Comparison of ENCODE assay signal across 11 cellular contexts in genomic region chr11:12319734-12320387, GRCh38. TPM values are rescaled to one million over a fixed set of nuclear protein-coding genes. Genes with fewer than 3 reads are reported as not detected.
DNase-seq lines count a peak whose midpoint lies in the region; ATAC-seq and TF ChIP-seq lines count a peak whose summit lies in the region.
"Had no signal": no experiment of that assay in that cellular context is flagged by ENCODE, and none has a peak within 500 bp of the region (broad histone marks: within the 10 kb centered on the region; RNA-seq: fewer than 3 reads in every experiment).

No MANE protein-coding gene starts in this region.

- no peak for TF ChIP-seq CTCF in IMR-90 (conservative IDR thresholded peaks at IDR 0.05; ENCODE audit: low read depth, low read length)
- TF ChIP-seq CTCF in fibroblast of lung (conservative IDR thresholded peaks at IDR 0.05 in 1 of 2, IDR thresholded peaks at IDR 0.05 in 1 of 2; ENCODE audit: low read depth in 1 of 2, low read length in 2 of 2): no peak
- no peak for TF ChIP-seq CTCF in gastrocnemius medialis (IDR thresholded peaks at IDR 0.05 in 4 of 5, conservative IDR thresholded peaks at IDR 0.05 in 1 of 5)
- TF ChIP-seq CTCF in PC-9 (conservative IDR thresholded peaks at IDR 0.05): no peak

- H3F3A ChIP-seq in PC-9 (ENCODE audit: insufficient read depth, low read depth): no peaks in the 10 kb centered on the region

- 0 out of 4 replicates have a peak, but pooled peaks cover 0 to 3% of the 10 kb centered on the region in 2 experiments for H3K79me1 ChIP-seq in IMR-90 (ENCODE audit: low read depth in 1 of 2, low read length in 2 of 2)

- H2BK5ac ChIP-seq in IMR-90 (ENCODE audit: low read depth, low read length, poor library complexity, severe bottlenecking): peak overlapping the region; percentile 29

- H3K4me3 ChIP-seq in BLaER1: no peak overlapping the region
- no peak overlapping the region for H3K4me3 ChIP-seq in IMR-90 (ENCODE audit: insufficient read depth, low read depth, low read length)
- no peak overlapping the region for H3K4me3 ChIP-seq in fibroblast of lung (replicated peaks in 1 of 4; ENCODE audit: control extremely low read depth in 1 of 4, insufficient read depth in 1 of 4, low read depth in 3 of 4, low read length in 4 of 4)
- H3K4me3 ChIP-seq in gastrocnemius medialis: no peak overlapping the region
- H3K4me3 ChIP-seq in PC-9: no peak overlapping the region

- intact Hi-C loops in IMR-90 (cut with micrococcal nuclease) (loop anchor here (1.0 kb wide), 1 partner anchor 32 kb away; no protein-coding TSS in a partner anchor), gastrocnemius medialis (cut with DNase I; ENCODE audit: low total_unique reads) (loop anchor here (10.0 kb wide), 2 partner anchors 925 to 1025 kb away; no protein-coding TSS in a partner anchor), PC-9 (cut with micrococcal nuclease; ENCODE audit: unreplicated experiment) (no loop called here)

- peak overlapping the region; percentile 64 for H3K56ac ChIP-seq in IMR-90 (ENCODE audit: extremely low read depth, insufficient read depth, low read length)

- no peak overlapping the region for H3K27ac ChIP-seq in BLaER1
- H3K27ac ChIP-seq in IMR-90 (ENCODE audit: insufficient read depth, low read length): peak overlapping the region; percentile 96
- H3K27ac ChIP-seq in fibroblast of lung (ENCODE audit: insufficient read depth, low read length): no peak overlapping the region
- no peak overlapping the region for H3K27ac ChIP-seq in gastrocnemius medialis
- no peak overlapping the region for H3K27ac ChIP-seq in PC-9

- H3K9me2 ChIP-seq in PC-9 (ENCODE audit: insufficient read depth): no peaks in the 10 kb centered on the region

- H3K9me1 ChIP-seq in IMR-90 (ENCODE audit: insufficient read depth, low read length): peaks cover 16% of the 10 kb centered on the region

- in situ Hi-C loops in IMR-90 (cut with MboI; ENCODE audit: low sequenced_read_pairs): loop anchor here (10.0 to 25.0 kb wide), 3 partner anchors 565 to 1017 kb away; no protein-coding TSS in a partner anchor
- in situ Hi-C loops in gastrocnemius medialis (cut with MboI; ENCODE audit: low sequenced_read_pairs in 4 of 4): loop anchor here in 2 of 4 donors (10.0 kb wide), 1 partner anchor 575 kb away; no protein-coding TSS in a partner anchor

- H2BK15ac ChIP-seq in IMR-90 (ENCODE audit: low read depth, low read length): 0 out of 3 replicates have a peak overlapping the region, but pooled peaks have one; percentile 11

- H2AK5ac ChIP-seq in IMR-90 (ENCODE audit: low read depth, low read length): peak overlapping the region; percentile 61; the same call in 1 of the 2 replicates

- H3K4me1 ChIP-seq in BLaER1: peaks cover 11% of the 10 kb centered on the region
- peaks cover 23% of the 10 kb centered on the region for H3K4me1 ChIP-seq in IMR-90 (ENCODE audit: control insufficient read depth, insufficient read depth, low read length)
- peaks cover 8% of the 10 kb centered on the region for H3K4me1 ChIP-seq in fibroblast of lung (ENCODE audit: control insufficient read depth, extremely low read depth, insufficient read depth, low read length)
- H3K4me1 ChIP-seq in gastrocnemius medialis: no peaks in the 10 kb centered on the region
- no peaks in the 10 kb centered on the region for H3K4me1 ChIP-seq in PC-9 (replicated peaks; ENCODE audit: insufficient read depth)

- POLR2A ChIA-PET in IMR-90 (lab: Charles Lee; ENCODE audit: unreplicated experiment): interaction anchor here (1.3 to 1.9 kb wide), 2 partner anchors 32 to 35 kb away, joined by 8 to 9 read pairs; no protein-coding TSS in a partner anchor
- POLR2A ChIA-PET in PC-9 (lab: Charles Lee; ENCODE audit: unreplicated experiment): interaction anchor here (0.6 kb wide), 1 partner anchor 123 kb away, joined by 7 read pairs; no protein-coding TSS in a partner anchor

- H3K4ac ChIP-seq in IMR-90 (ENCODE audit: low read depth, low read length): peak overlapping the region; percentile 91

- peak overlapping the region; percentile 81 for H3K14ac ChIP-seq in IMR-90 (replicated peaks; ENCODE audit: low read depth, low read length)

- H3K18ac ChIP-seq in IMR-90 (ENCODE audit: low read depth, low read length): peak overlapping the region; percentile 77

- peak overlapping the region; percentile 94 for H2BK120ac ChIP-seq in IMR-90 (ENCODE audit: low read depth, low read length)

- peak overlapping the region; percentile 46 to 54; a peak in 3 of 4 replicates for H4K8ac ChIP-seq in IMR-90 (ENCODE audit: low read depth in 2 of 2, low read length in 2 of 2)

- H3K9me3 ChIP-seq in BLaER1 (peaks cover 22% of the 10 kb centered on the region), IMR-90 (ENCODE audit: control insufficient read depth, insufficient read depth, low read length) (peaks cover under 1% of the 10 kb centered on the region; the same call in 1 of the 2 replicates), fibroblast of lung (ENCODE audit: control insufficient read depth, insufficient read depth, low read depth, low read length) (no peaks in the 10 kb centered on the region), gastrocnemius medialis (no peaks in the 10 kb centered on the region), PC-9 (ENCODE audit: insufficient read depth, low read depth) (0 out of 2 replicates have a peak, but pooled peaks cover 7% of the 10 kb centered on the region)

- H3K36me3 ChIP-seq in BLaER1: no peaks in the 10 kb centered on the region
- H3K36me3 ChIP-seq in IMR-90 (ENCODE audit: control insufficient read depth, insufficient read depth, low read length): no peaks in the 10 kb centered on the region
- no peaks in the 10 kb centered on the region for H3K36me3 ChIP-seq in fibroblast of lung (ENCODE audit: control insufficient read depth, insufficient read depth, low read length)
- H3K36me3 ChIP-seq in gastrocnemius medialis: no peaks in the 10 kb centered on the region
- no peaks in the 10 kb centered on the region for H3K36me3 ChIP-seq in PC-9 (ENCODE audit: low read depth)

- BruUV-seq in IMR-90 (replicated peaks; lab: Mats Ljungman, UMichigan) (no TSS peak), PC-9 (replicated peaks; lab: Mats Ljungman, UMichigan) (no TSS peak)

- H3K27me3 ChIP-seq in BLaER1 (no peaks in the 10 kb centered on the region), IMR-90 (ENCODE audit: control insufficient read depth, insufficient read depth, low read length) (no peaks in the 10 kb centered on the region), fibroblast of lung (ENCODE audit: control insufficient read depth, insufficient read depth, low read length) (no peaks in the 10 kb centered on the region), gastrocnemius medialis (no peaks in the 10 kb centered on the region), PC-9 (ENCODE audit: insufficient read depth, low read depth) (no peaks in the 10 kb centered on the region)

- H3K79me2 ChIP-seq in fibroblast of lung (ENCODE audit: control insufficient read depth, insufficient read depth, low read length): no peaks in the 10 kb centered on the region
- no peaks in the 10 kb centered on the region for H3K79me2 ChIP-seq in PC-9 (ENCODE audit: low read depth)

- peak overlapping the region; percentile 63 for H2AFZ ChIP-seq in IMR-90 (replicated peaks; ENCODE audit: low read length, poor library complexity)
- H2AFZ ChIP-seq in fibroblast of lung (ENCODE audit: low read length): no peak overlapping the region
- no peak overlapping the region for H2AFZ ChIP-seq in PC-9

- DNase-seq in IMR-90 (peak; percentile 22), NCI-H446 treated with DMSO at 0.1 percent for 48 hours (lab: John Stamatoyannopoulos, UW) (peak; percentile 52), fibroblast of lung (ENCODE audit: low read depth in 2 of 2) (peak in 1 of 2 donors; percentile 5), gastrocnemius medialis (no peak), PC-9 (no peak), NAMALWA (ENCODE audit: low spot score) (no peak), NCI-H2227 treated with DMSO at 0.1 percent for 48 hours (lab: John Stamatoyannopoulos, UW) (no peak)
- DNase-seq: retina; stimulated activated naive CD8-positive, alpha-beta T cell treated with anti-CD3 and anti-CD28 coated beads, Interleukin-15, amount 100 ng/mL, for 72 hours had no signal

- peak overlapping the region; percentile 85 for H3K23ac ChIP-seq in IMR-90 (ENCODE audit: low read depth, low read length)

- H3K9ac ChIP-seq in BLaER1: no peak overlapping the region
- peak overlapping the region; percentile 32 for H3K9ac ChIP-seq in IMR-90 (ENCODE audit: low read depth, low read length)
- H3K9ac ChIP-seq in fibroblast of lung (ENCODE audit: insufficient read depth, low read length): no peak overlapping the region

- CTCF ChIA-PET in IMR-90 (lab: Yijun Ruan, JAX) (interaction anchor here (0.6 to 2.6 kb wide), 4 partner anchors 11 to 31 kb away, joined by 3 to 13 read pairs (median 8); no protein-coding TSS in a partner anchor), PC-9 (lab: Charles Lee) (no interaction called here)

- H4K20me1 ChIP-seq in BLaER1 (no peaks in the 10 kb centered on the region), IMR-90 (ENCODE audit: insufficient read depth, low read length) (no peaks in the 10 kb centered on the region), fibroblast of lung (ENCODE audit: control insufficient read depth, extremely low read depth, insufficient read depth, low read length) (no peaks in the 10 kb centered on the region), PC-9 (ENCODE audit: insufficient read depth) (no peaks in the 10 kb centered on the region)

- peak overlapping the region; percentile 81 for H4K91ac ChIP-seq in IMR-90 (ENCODE audit: insufficient read depth, low read depth, low read length)

- no CpG with 5 or more reads among the region's 3 CpGs for WGBS in IMR-90 (ENCODE audit: extremely low coverage in 2 of 2, insufficient read length in 1 of 2), 2 experiments

- peak overlapping the region; percentile 43 for H3K4me2 ChIP-seq in BLaER1
- H3K4me2 ChIP-seq in IMR-90 (ENCODE audit: low read depth, low read length): peak overlapping the region; percentile 64; the same call in 1 of the 2 replicates
- peak overlapping the region; percentile 46 for H3K4me2 ChIP-seq in fibroblast of lung (ENCODE audit: extremely low read depth, insufficient read depth, low read length)
- no peak overlapping the region for H3K4me2 ChIP-seq in PC-9

- dilution Hi-C loops in IMR-90 (cut with HindIII; ENCODE audit: low sequenced_read_pairs, unreplicated experiment): no loop called here

- H2BK20ac ChIP-seq in IMR-90 (ENCODE audit: low read depth, low read length): peak overlapping the region; percentile 90

- no peak overlapping the region for H2AK9ac ChIP-seq in IMR-90 (replicated peaks; ENCODE audit: low read depth, low read length, poor library complexity)

- H4K5ac ChIP-seq in IMR-90 (ENCODE audit: low read depth, low read length): peak overlapping the region; percentile 50

- no peak for TF ChIP-seq POLR2A in IMR-90 (IDR thresholded peaks at IDR 0.05; ENCODE audit: low read depth, low read length)
- no peak for TF ChIP-seq POLR2A in gastrocnemius medialis (IDR thresholded peaks at IDR 0.05)

- ATAC-seq in IMR-90 (ENCODE audit: low read depth): no peak
- ATAC-seq in gastrocnemius medialis: no peak
- ATAC-seq: activated naive CD4-positive, alpha-beta T cell treated with anti-CD3 and anti-CD28 coated beads, Interleukin-2, amount 50 U/mL, for 72 hours; stimulated activated naive CD8-positive, alpha-beta T cell treated with anti-CD3 and anti-CD28 coated beads, Interleukin-15, amount 100 ng/mL, for 72 hours had no signal

- no peak for TF ChIP-seq RAD21 in IMR-90 (IDR thresholded peaks at IDR 0.05; ENCODE audit: low read length)

RNA-seq across cellular contexts. Expression of gene PARVA, which starts 57.5 kb away (rescaled TPM):
- 65.2 and 65.8 TPM in 2 replicates for total RNA-seq in IMR-90 (2012; rRNA removed)
- 68.9 and 80.2 TPM in 2 replicates for polyA plus RNA-seq in IMR-90 (2012; rRNA removed)
- polyA plus RNA-seq in IMR-90 (2012; cell fraction: cytosol; rRNA removed): 30.2 and 37.0 TPM in 2 replicates
- 13.5 and 44.5 TPM in 2 replicates for polyA plus RNA-seq in IMR-90 (2012; cell fraction: nucleus; rRNA removed; ENCODE audit: low replicate concordance)
- total RNA-seq in fibroblast of lung: 21.8 and 27.7 TPM in 2 replicates
- 120 and 195 TPM in 2 replicates for polyA plus RNA-seq in fibroblast of lung
- 89.0 and 144 TPM in 2 replicates for polyA plus RNA-seq in fibroblast of lung (2012)
- 88.0 and 124 TPM in 2 replicates for polyA minus RNA-seq in fibroblast of lung (ENCODE audit: low replicate concordance)
- total RNA-seq in gastrocnemius medialis: 1 to 10 TPM; 4.4 to 9.7 (median 8.4) TPM
- total RNA-seq in PC-9 (2021): 31.5 and 41.2 TPM in 2 replicates

Comparison
In these comparisons a context has a peak if more than half of its experiments do, and no peak if none do; other contexts are left out.
1. DNase-seq: peak in IMR-90 (single experiment) and NCI-H446 treated with DMSO at 0.1 percent for 48 hours (single experiment); none in gastrocnemius medialis (0 of 2), PC-9 (0 of 2), NAMALWA (single experiment) and NCI-H2227 treated with DMSO at 0.1 percent for 48 hours (single experiment).